Comparison of ENCODE assay signal across 8 cellular contexts in genomic region chr21:10325546-10325945, GRCh38.
DNase-seq lines count a peak whose midpoint lies in the region; ATAC-seq and TF ChIP-seq lines count a peak whose summit lies in the region.
"Not testable (repeated sequence)": the region's sequence is repeated elsewhere in the genome, so short reads cannot be mapped to it uniquely, and the experiment has no call there.

No MANE protein-coding gene starts in this region.

- not testable (repeated sequence) for BruUV-seq in OCI-LY7 (replicated peaks; lab: Mats Ljungman, UMichigan)

- peaks cover 35% of the 10 kb centered on the region for H3K9me3 Mint-ChIP-seq in CD4-positive, alpha-beta T cell
- peaks cover 42% of the 10 kb centered on the region for H3K9me3 Mint-ChIP-seq in activated naive CD4-positive, alpha-beta T cell treated with anti-CD3 and anti-CD28 coated beads, Interleukin-2, amount 10 ng/mL, durations not matched to agents 7 days and 5 days

- not testable (repeated sequence) for DNase-seq in CD4-positive, alpha-beta T cell
- DNase-seq in OCI-LY7 (ENCODE audit: low spot score) (peak; percentile 69), fibroblast of peridontal ligament (ENCODE audit: extremely low read depth) (peak; percentile 90), mesenchymal stem cell (peak; percentile 90)
- DNase-seq in activated naive CD4-positive, alpha-beta T cell treated with anti-CD3 and anti-CD28 coated beads, Interleukin-2, amount 10 ng/mL, durations not matched to agents 7 days and 5 days = peak; percentile 61
- DNase-seq in stimulated activated naive CD8-positive, alpha-beta T cell treated with anti-CD3 and anti-CD28 coated beads, Interleukin-15, Interleukin-2, amounts not matched to agents 100 U/mL and 50 U/mL, for 24 hours = peak; percentile 61

- CTCF ChIA-PET in CD4-positive, alpha-beta T cell (lab: Charles Lee); OCI-LY7 (lab: Charles Lee; ENCODE audit: unreplicated experiment); activated naive CD4-positive, alpha-beta T cell treated with anti-CD3 and anti-CD28 coated beads, Interleukin-2, amount 10 ng/mL, durations not matched to agents 7 days and 5 days (lab: Charles Lee): not testable (repeated sequence)

- H4K91ac ChIP-seq in mesenchymal stem cell (ENCODE audit: low read length) = not testable (repeated sequence)

- not testable (repeated sequence) for H3K27ac ChIP-seq in CD4-positive, alpha-beta T cell (ENCODE audit: low read depth, low read length); OCI-LY7 (ENCODE audit: low read depth, low read length, poor library complexity, severe bottlenecking); mesenchymal stem cell (ENCODE audit: low read length, poor library complexity, severe bottlenecking)

- intact Hi-C loops in CD4-positive, alpha-beta T cell (cut with DNase I, micrococcal nuclease); OCI-LY7 (cut with micrococcal nuclease; ENCODE audit: unreplicated experiment): not testable (repeated sequence)

- H3K4me2 ChIP-seq in OCI-LY7 (ENCODE audit: low read length); mesenchymal stem cell (ENCODE audit: low read length, poor library complexity, severe bottlenecking): not testable (repeated sequence)

- H2BK12ac ChIP-seq in mesenchymal stem cell (ENCODE audit: low read length in 2 of 2) = not testable (repeated sequence)

- not testable (repeated sequence) for H4K20me1 ChIP-seq in OCI-LY7 (ENCODE audit: insufficient read depth, low read length)

- not testable (repeated sequence) for H2AFZ ChIP-seq in OCI-LY7 (ENCODE audit: low read length); mesenchymal stem cell (ENCODE audit: low read depth, low read length)

- POLR2A ChIA-PET in CD4-positive, alpha-beta T cell (lab: Charles Lee); OCI-LY7 (lab: Charles Lee): not testable (repeated sequence)

- not testable (repeated sequence) for TF ChIP-seq CTCF in CD4-positive, alpha-beta T cell (IDR thresholded peaks at IDR 0.05); OCI-LY7 (conservative IDR thresholded peaks at IDR 0.05; ENCODE audit: low read length)

- ATAC-seq in CD4-positive, alpha-beta T cell (ENCODE audit: poor library complexity) = peak; percentile 32
- ATAC-seq in GM21515 (IDR thresholded peaks at IDR 0.05; ENCODE audit: unreplicated experiment) (peak; percentile 99), HG03139 (IDR thresholded peaks at IDR 0.05; ENCODE audit: unreplicated experiment) (peak; percentile 98)
- ATAC-seq in stimulated activated naive CD8-positive, alpha-beta T cell treated with anti-CD3 and anti-CD28 coated beads, Interleukin-15, Interleukin-2, amounts not matched to agents 100 U/mL and 50 U/mL, for 24 hours = peak; percentile 93

- not testable (repeated sequence) for H3K14ac ChIP-seq in mesenchymal stem cell (ENCODE audit: low read length in 2 of 2)

- not testable (repeated sequence) for H4K8ac ChIP-seq in mesenchymal stem cell (ENCODE audit: low read length)

- H3K79me1 ChIP-seq in mesenchymal stem cell (replicated peaks; ENCODE audit: low read length, poor library complexity, severe bottlenecking) = not testable (repeated sequence)

- not testable (repeated sequence) for H2AK5ac ChIP-seq in mesenchymal stem cell (ENCODE audit: low read length, severe bottlenecking)

- H3K23ac ChIP-seq in mesenchymal stem cell (ENCODE audit: low read length in 2 of 2) = not testable (repeated sequence)

- H3K36me3 Mint-ChIP-seq in CD4-positive, alpha-beta T cell (ENCODE audit: low read depth); activated naive CD4-positive, alpha-beta T cell treated with anti-CD3 and anti-CD28 coated beads, Interleukin-2, amount 10 ng/mL, durations not matched to agents 7 days and 5 days: not testable (repeated sequence)

- H2BK5ac ChIP-seq in mesenchymal stem cell (ENCODE audit: low read depth, low read length, poor library complexity, severe bottlenecking) = not testable (repeated sequence)

- not testable (repeated sequence) for H3K79me2 ChIP-seq in OCI-LY7 (ENCODE audit: insufficient read depth, low read depth, low read length)

- not testable (repeated sequence) for H3K36me3 ChIP-seq in OCI-LY7 (ENCODE audit: insufficient read depth, low read length); mesenchymal stem cell (ENCODE audit: control insufficient read depth in 1 of 2, insufficient read depth in 2 of 2, low read depth in 1 of 2, low read length in 2 of 2)

- peaks cover 36% of the 10 kb centered on the region for H3K9me3 ChIP-seq in CD4-positive, alpha-beta T cell (ENCODE audit: control insufficient read depth, low read length)
- H3K9me3 ChIP-seq in OCI-LY7 (ENCODE audit: low read length) (peaks cover 30% of the 10 kb centered on the region), mesenchymal stem cell (ENCODE audit: control insufficient read depth, low read length) (peaks cover 35% of the 10 kb centered on the region)

- not testable (repeated sequence) for H3K27me3 ChIP-seq in CD4-positive, alpha-beta T cell (ENCODE audit: control insufficient read depth, insufficient read depth, low read length); mesenchymal stem cell (ENCODE audit: control insufficient read depth in 1 of 2, insufficient read depth in 1 of 2, low read length in 2 of 2)

- not testable (repeated sequence) for H3K9me2 ChIP-seq in OCI-LY7 (ENCODE audit: insufficient read depth, low read length)

- 50% methylated on average over 5 of the region's 5 CpGs for WGBS in mesenchymal stem cell

- H3K27ac Mint-ChIP-seq in CD4-positive, alpha-beta T cell; activated naive CD4-positive, alpha-beta T cell treated with anti-CD3 and anti-CD28 coated beads, Interleukin-2, amount 10 ng/mL, durations not matched to agents 7 days and 5 days: not testable (repeated sequence)

- not testable (repeated sequence) for H2BK15ac ChIP-seq in mesenchymal stem cell (ENCODE audit: low read depth, poor library complexity, severe bottlenecking)

- H2BK120ac ChIP-seq in mesenchymal stem cell (ENCODE audit: low read depth, low read length) = not testable (repeated sequence)

- not testable (repeated sequence) for H3K18ac ChIP-seq in mesenchymal stem cell (ENCODE audit: low read depth in 1 of 2, low read length in 2 of 2)

- H3K4me1 Mint-ChIP-seq in CD4-positive, alpha-beta T cell (ENCODE audit: low read depth); activated naive CD4-positive, alpha-beta T cell treated with anti-CD3 and anti-CD28 coated beads, Interleukin-2, amount 10 ng/mL, durations not matched to agents 7 days and 5 days: not testable (repeated sequence)

- not testable (repeated sequence) for H3K9ac ChIP-seq in mesenchymal stem cell (ENCODE audit: low read length)

- not testable (repeated sequence) for H3K4ac ChIP-seq in mesenchymal stem cell (ENCODE audit: low read depth in 1 of 2, low read length in 2 of 2)

- H3K4me3 Mint-ChIP-seq in CD4-positive, alpha-beta T cell; activated naive CD4-positive, alpha-beta T cell treated with anti-CD3 and anti-CD28 coated beads, Interleukin-2, amount 10 ng/mL, durations not matched to agents 7 days and 5 days: not testable (repeated sequence)

- H3K4me3 ChIP-seq in OCI-LY7 (ENCODE audit: low read depth, low read length, poor library complexity, severe bottlenecking); mesenchymal stem cell (ENCODE audit: insufficient read depth in 1 of 2, low read depth in 1 of 2, low read length in 2 of 2): not testable (repeated sequence)

- H3K4me1 ChIP-seq in OCI-LY7 (ENCODE audit: insufficient read depth, low read length, poor library complexity, severe bottlenecking); mesenchymal stem cell (ENCODE audit: control insufficient read depth, insufficient read depth, low read depth, low read length): not testable (repeated sequence)

- H3K27me3 Mint-ChIP-seq in CD4-positive, alpha-beta T cell; activated naive CD4-positive, alpha-beta T cell treated with anti-CD3 and anti-CD28 coated beads, Interleukin-2, amount 10 ng/mL, durations not matched to agents 7 days and 5 days: not testable (repeated sequence)

Comparison
In these comparisons a context has a peak if more than half of its experiments do, and no peak if none do; other contexts are left out.
1. ATAC-seq: peak in every context shown above with its lines; median percentile 99 in GM21515; 98 in HG03139; 93 in stimulated activated naive CD8-positive, alpha-beta T cell treated with anti-CD3 and anti-CD28 coated beads, Interleukin-15, Interleukin-2, amounts not matched to agents 100 U/mL and 50 U/mL, for 24 hours; 32 in CD4-positive, alpha-beta T cell.